In the genomic region with DNA sequence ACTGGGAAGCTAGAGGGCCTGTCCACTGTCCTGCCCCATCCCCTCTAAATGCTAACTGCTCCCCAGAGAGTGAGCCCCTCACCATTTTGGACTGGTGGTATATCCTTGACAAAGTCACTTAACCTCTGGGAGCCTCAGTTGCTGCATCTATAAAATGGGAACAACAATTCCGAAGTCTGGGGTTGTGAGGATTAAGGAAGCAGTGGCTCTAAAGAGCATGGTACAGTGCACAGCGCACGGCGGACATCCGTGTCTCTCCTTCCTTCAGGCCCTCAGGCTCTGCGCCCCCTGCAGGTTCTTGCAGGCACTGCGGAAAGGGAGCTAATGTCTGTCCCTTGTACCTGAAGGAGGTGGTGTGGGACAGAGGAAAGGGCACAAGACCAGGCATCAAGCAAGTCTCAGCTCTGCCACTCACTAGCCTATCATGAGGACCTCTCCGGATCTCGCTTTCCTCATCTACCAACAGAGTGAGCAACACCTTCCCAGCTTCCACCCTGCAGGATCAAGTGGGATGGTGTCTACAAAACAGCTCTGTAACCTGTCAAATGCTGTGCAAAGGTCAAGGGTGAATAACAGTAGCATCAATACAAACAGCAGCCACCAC, we compare ENCODE assay signal across 8 cellular contexts. TPM values are rescaled to one million over a fixed set of nuclear protein-coding genes. Genes with fewer than 3 reads are reported as not detected.
A peak's percentile ranks its signal among the peaks of the same experiment; 100 is the strongest.
DNase-seq lines count a peak whose midpoint lies in the region; ATAC-seq and TF ChIP-seq lines count a peak whose summit lies in the region.

No MANE protein-coding gene starts in this region.

- peaks cover 0 to 52% (median 20%) of the 10 kb centered on the region in 4 donors for H3K4me1 ChIP-seq in right lobe of liver

- no peaks in the 10 kb centered on the region for H3K9me3 ChIP-seq in right lobe of liver

- no peak for TF ChIP-seq POLR2A in right lobe of liver (IDR thresholded peaks at IDR 0.05)

- no peaks in the 10 kb centered on the region for H3K27me3 ChIP-seq in right lobe of liver

- ATAC-seq in right lobe of liver (peak; percentile 30 to 52 (median 46)), GM21825 (IDR thresholded peaks at IDR 0.05; ENCODE audit: unreplicated experiment) (no peak)

- H3K4me3 ChIP-seq in cardiac fibroblast (replicated peaks in 1 of 2; ENCODE audit: low read depth in 2 of 2, low read length in 2 of 2) (no peak overlapping the region), right lobe of liver (no peak overlapping the region)

- intact Hi-C loops in right lobe of liver (cut with DNase I), result no loop called here

- TF ChIP-seq CTCF in cardiac fibroblast (IDR thresholded peaks at IDR 0.05; ENCODE audit: low read depth, low read length) (peak; percentile 98), right lobe of liver (IDR thresholded peaks at IDR 0.05) (peak; percentile 56 to 70 (median 68))

- peak overlapping the region; percentile 41 to 51 (median 50) for H3K27ac ChIP-seq in right lobe of liver

- DNase-seq in GF-D8 (lab: John Stamatoyannopoulos, UW) (peak; percentile 5), Kasumi-1 (lab: John Stamatoyannopoulos, UW) (peak; percentile 43 to 53), cardiac fibroblast (ENCODE audit: low read depth in 2 of 2) (peak; percentile 64 to 78), right lobe of liver (peak in 1 of 3 donors; percentile 66), amniotic stem cell (lab: John Stamatoyannopoulos, UW) (no peak)
- DNase-seq in activated CD4-positive, CD25-positive, alpha-beta regulatory T cell (lab: John Stamatoyannopoulos, UW), result peak; percentile 67 to 83 (median 72)
- DNase-seq in stimulated activated CD8-positive, alpha-beta memory T cell treated with anti-CD3 and anti-CD28 coated beads, Interleukin-2, amount 100 ng/mL, for 1 hour (ENCODE audit: low read depth in 2 of 2), result peak; percentile 53 to 64

- H3K36me3 ChIP-seq in right lobe of liver, result peaks cover 0 to 23% (median 0%) of the 10 kb centered on the region in 4 donors

- WGBS in right lobe of liver (ENCODE audit: insufficient coverage, low coverage, low lambda C conversion rate, missing lambda C conversion rate), result 35% methylated on average over 5 of the region's 9 CpGs

RNA-seq across cellular contexts. Expression of gene ECE1, which starts 20.1 kb away (rescaled TPM):
- total RNA-seq in right lobe of liver, result 10 to 100 TPM; 39.7 to 61.3 (median 43.8) TPM
